Comparison of ENCODE assay signal across 11 cellular contexts in genomic region chr15:64855206-64856000, GRCh38.
DNase-seq lines count a peak whose midpoint lies in the region; ATAC-seq and TF ChIP-seq lines count a peak whose summit lies in the region.
"Had no signal": no experiment of that assay in that cellular context is flagged by ENCODE, and none has a peak within 500 bp of the region (broad histone marks: within the 10 kb centered on the region; RNA-seq: fewer than 3 reads in every experiment).

No MANE protein-coding gene starts in this region.

- H3K4me1 ChIP-seq in HUES6 (ENCODE audit: control insufficient read depth, insufficient read depth, low read length), result peaks cover 51% of the 10 kb centered on the region

- H3K9me3 ChIP-seq in HUES6 (ENCODE audit: control insufficient read depth, insufficient read depth, low read depth, low read length), result no peaks in the 10 kb centered on the region

- no peak overlapping the region for H3K4me3 ChIP-seq in HUES6 (ENCODE audit: low read depth, low read length)
- H3K4me3 ChIP-seq: SK-N-MC had no signal

- no peak for ATAC-seq in effector memory CD8-positive, alpha-beta T cell (replicated peaks)
- ATAC-seq in HG03196 (IDR thresholded peaks at IDR 0.05; ENCODE audit: unreplicated experiment), result no peak

- H3K9ac ChIP-seq in HUES6 (ENCODE audit: low read length), result peak overlapping the region; percentile 43

- DNase-seq in AG08396 (ENCODE audit: low spot score), result peak; percentile 56
- no peak for DNase-seq in effector memory CD8-positive, alpha-beta T cell
- no peak for DNase-seq in nephron progenitor cell
- DNase-seq in NCI-H2196 treated with DMSO at 0.1 percent for 48 hours (lab: John Stamatoyannopoulos, UW; ENCODE audit: unreplicated experiment), result no peak
- DNase-seq in activated CD4-positive, CD25-positive, alpha-beta regulatory T cell treated with anti-CD3 and anti-CD28 coated beads, Interleukin-2, amount 50 U/mL, for 72 hours, result no peak
- no peak for DNase-seq in HuH-7.5 (ENCODE audit: low spot score)
- DNase-seq: activated gamma-delta T cell treated with Interleukin-2 at 50 U/mL for 16 hours, NCI-H1105 treated with DMSO at 0.1 percent for 48 hours had no signal

- no peak for TF ChIP-seq CTCF in nephron progenitor cell (IDR thresholded peaks at IDR 0.05)

- H3K27me3 Mint-ChIP-seq in effector memory CD8-positive, alpha-beta T cell, result no peaks in the 10 kb centered on the region
- peaks cover 3% of the 10 kb centered on the region for H3K27me3 Mint-ChIP-seq in nephron progenitor cell (ENCODE audit: low read depth, poor library complexity)

- H3K4me3 Mint-ChIP-seq in effector memory CD8-positive, alpha-beta T cell, result peak overlapping the region; percentile 56 to 71
- H3K4me3 Mint-ChIP-seq in nephron progenitor cell, result no peak overlapping the region

- H3K9me3 Mint-ChIP-seq in effector memory CD8-positive, alpha-beta T cell, result no peaks in the 10 kb centered on the region
- H3K9me3 Mint-ChIP-seq in nephron progenitor cell, result no peaks in the 10 kb centered on the region

- H3K27ac Mint-ChIP-seq in effector memory CD8-positive, alpha-beta T cell, result peak overlapping the region; percentile 89 to 92
- peak overlapping the region; percentile 85 for H3K27ac Mint-ChIP-seq in nephron progenitor cell

- no peaks in the 10 kb centered on the region for H3K27me3 ChIP-seq in HUES6 (ENCODE audit: control insufficient read depth, insufficient read depth, low read length)

- peaks cover 71 to 75% of the 10 kb centered on the region in 2 donors for H3K4me1 Mint-ChIP-seq in effector memory CD8-positive, alpha-beta T cell (ENCODE audit: low read depth in 2 of 2)
- H3K4me1 Mint-ChIP-seq in nephron progenitor cell, result peaks cover 74% of the 10 kb centered on the region

- peaks cover 39% of the 10 kb centered on the region for H3K36me3 Mint-ChIP-seq in effector memory CD8-positive, alpha-beta T cell (ENCODE audit: insufficient read depth)
- peaks cover 30% of the 10 kb centered on the region for H3K36me3 Mint-ChIP-seq in nephron progenitor cell (ENCODE audit: low read depth)

- peaks cover 65% of the 10 kb centered on the region for H3K36me3 ChIP-seq in HUES6 (ENCODE audit: control insufficient read depth, insufficient read depth, low read length)

- H3K27ac ChIP-seq in HUES6 (ENCODE audit: low read depth, low read length), result no peak overlapping the region
- H3K27ac ChIP-seq: SK-N-MC had no signal
